8 cellular contexts compared by ENCODE assay signal in the genomic region with DNA sequence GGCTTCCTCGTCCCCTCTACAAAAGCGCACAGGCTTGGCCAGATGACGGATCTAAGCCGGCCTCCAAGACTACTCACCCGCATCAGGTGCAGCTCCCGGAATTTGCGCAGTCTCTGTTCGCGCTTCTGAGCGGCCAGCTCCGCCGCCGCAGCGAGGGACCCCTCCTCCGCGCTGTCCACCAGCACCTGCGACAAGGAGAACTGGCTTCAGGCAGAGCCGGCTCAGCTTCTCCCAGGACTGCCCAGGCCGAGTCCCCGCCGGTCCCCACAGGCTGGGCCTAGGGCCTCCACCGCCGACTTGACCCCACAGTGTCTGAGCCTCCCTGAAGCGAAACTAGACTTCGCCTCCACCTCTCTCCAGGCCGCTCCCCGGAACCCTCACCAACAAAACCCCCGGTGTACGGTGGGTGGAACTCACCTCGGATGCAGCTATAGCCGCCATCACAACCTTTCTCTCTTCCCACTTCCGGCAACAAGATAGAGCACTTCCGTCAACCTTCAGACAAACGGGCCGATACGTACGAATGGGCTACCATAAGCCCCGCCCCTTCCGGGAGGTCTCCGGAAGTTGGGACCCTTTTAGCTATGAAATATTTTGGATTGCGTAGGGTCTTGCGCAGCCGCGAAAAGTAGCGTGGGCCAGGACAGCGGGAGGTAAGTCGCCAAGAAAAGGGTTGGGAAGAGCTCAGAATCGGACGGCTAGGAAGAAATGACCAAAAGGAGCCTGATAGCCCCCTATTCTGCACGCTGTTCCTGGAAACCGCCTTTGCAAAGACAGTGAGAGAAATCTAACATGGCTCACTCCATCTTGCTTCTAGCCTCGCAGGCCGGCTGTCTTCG. TPM values are rescaled to one million over a fixed set of nuclear protein-coding genes. Genes with fewer than 3 reads are reported as not detected.
DNase-seq lines count a peak whose midpoint lies in the region; ATAC-seq and TF ChIP-seq lines count a peak whose summit lies in the region.

A gene (minus strand): TSS at position 476 of the 839 bp plus-strand sequence. CDS start 35 bp downstream, at position 441.

- ATAC-seq in GM19372 (IDR thresholded peaks at IDR 0.05; ENCODE audit: low read depth, unreplicated experiment) = peak; percentile 67
- ATAC-seq in HG03558 (IDR thresholded peaks at IDR 0.05; ENCODE audit: extremely low read depth, unreplicated experiment) = peak; percentile 47
- ATAC-seq in left lung = peak; percentile 96

- DNase-seq in NCI-H748 (lab: John Stamatoyannopoulos, UW; ENCODE audit: unreplicated experiment) (peak; percentile 90), dermis microvascular lymphatic vessel endothelial cell (ENCODE audit: low read depth in 2 of 2) (peak; percentile 88 to 92), left lung (peak; percentile 90 to 92)
- peak; percentile 78 for DNase-seq in activated CD4-positive, alpha-beta T cell treated with anti-CD3 and anti-CD28 coated beads, Interleukin-2, amount 50 U/mL, for 1 hour
- DNase-seq in stimulated activated CD4-positive, alpha-beta T cell treated with anti-CD3 and anti-CD28 coated beads, Interleukin-2, amount 100 ng/mL, for 48 hours = peak; percentile 81 to 82

- intact Hi-C loops in left lung (cut with DNase I) = no loop called here

- H3K27me3 ChIP-seq in BLaER1 = no peaks in the 10 kb centered on the region
- no peaks in the 10 kb centered on the region for H3K27me3 ChIP-seq in left lung

- peak within 1 kb of the TSS; percentile 91 for H3K9ac ChIP-seq in BLaER1

- peaks cover 23% of the 10 kb centered on the region for H4K20me1 ChIP-seq in BLaER1

- H3K9me3 ChIP-seq in BLaER1 (no peaks in the 10 kb centered on the region), left lung (no peaks in the 10 kb centered on the region)

- peaks cover 44% of the 10 kb centered on the region for H3K36me3 ChIP-seq in BLaER1
- H3K36me3 ChIP-seq in left lung = peaks cover 0 to 35% of the 10 kb centered on the region in 2 donors

- peak within 1 kb of the TSS; percentile 95 for H3K4me2 ChIP-seq in BLaER1

- H3K27ac ChIP-seq in BLaER1 (peak within 1 kb of the TSS; percentile 88), left lung (peak within 1 kb of the TSS; percentile 89 to 99)

- H3K4me3 ChIP-seq in BLaER1 (peak within 1 kb of the TSS; percentile 97), left lung (peak within 1 kb of the TSS; percentile 90 to 100)

- TF ChIP-seq CTCF in left lung (IDR thresholded peaks at IDR 0.05) = no peak

- H3K4me1 ChIP-seq in BLaER1 (peaks cover 55% of the 10 kb centered on the region), left lung (peaks cover 7 to 47% of the 10 kb centered on the region in 2 donors)

RNA-seq across cellular contexts. Expression of the gene that starts here (rescaled TPM):
- total RNA-seq in dermis microvascular lymphatic vessel endothelial cell (23.3 and 23.5 TPM in 2 replicates), left lung (10 to 100 TPM; 29.1 to 29.3 TPM)

Comparison
In these comparisons a context has a peak if more than half of its experiments do, and no peak if none do; other contexts are left out.
1. Peak in every context shown above with its lines: DNase-seq, ATAC-seq, H3K4me3 ChIP-seq and H3K27ac ChIP-seq.